ENCODE assay signal across 18 cellular contexts in the genomic region with DNA sequence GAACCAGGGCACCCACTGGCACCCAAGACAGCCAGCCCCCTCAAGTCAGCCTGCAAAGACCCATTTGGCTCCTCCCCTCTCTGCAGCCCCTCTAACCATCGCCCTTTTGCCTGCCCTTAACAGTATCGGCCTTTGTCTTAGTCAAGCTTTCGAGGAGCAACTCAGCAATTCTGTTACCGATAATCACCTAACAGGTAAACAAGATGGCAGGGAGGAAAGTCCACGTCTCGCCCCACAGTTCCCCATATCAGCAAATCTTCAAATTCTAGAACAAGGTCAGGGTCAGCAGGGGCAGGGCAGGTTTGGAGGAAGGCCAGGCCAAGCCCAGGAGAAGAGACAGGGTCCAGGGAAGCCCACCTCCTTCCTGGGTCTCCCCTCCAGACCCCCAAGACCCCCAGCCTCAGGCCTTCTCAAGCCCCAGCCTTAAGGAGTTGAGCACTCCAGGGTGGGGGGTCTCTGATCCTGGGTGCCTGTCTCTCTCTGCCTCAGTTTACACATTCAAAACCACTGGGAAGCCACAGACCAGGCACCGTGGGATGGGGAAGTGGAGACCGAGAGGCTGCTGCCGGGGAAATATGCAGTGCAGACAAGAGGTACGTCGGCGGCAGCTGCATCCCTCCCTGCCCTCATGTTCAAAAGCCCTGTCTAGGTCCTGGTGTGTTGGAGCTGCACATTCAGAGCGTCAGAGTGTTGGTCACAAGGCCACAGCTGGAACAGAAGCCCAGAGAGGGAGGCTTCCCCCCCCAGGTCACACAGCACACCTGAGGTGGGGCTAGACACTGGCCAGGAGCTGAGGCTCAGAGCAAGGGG. TPM values are rescaled to one million over a fixed set of nuclear protein-coding genes. Genes with fewer than 3 reads are reported as not detected.
DNase-seq lines count a peak whose midpoint lies in the region; ATAC-seq and TF ChIP-seq lines count a peak whose summit lies in the region.
"Had no signal": no experiment of that assay in that cellular context is flagged by ENCODE, and none has a peak within 500 bp of the region (broad histone marks: within the 10 kb centered on the region; RNA-seq: fewer than 3 reads in every experiment).

No MANE protein-coding gene starts in this region.

- no peak overlapping the region for H3K27ac Mint-ChIP-seq in CD14-positive monocyte
- peak overlapping the region; percentile 34 for H3K27ac Mint-ChIP-seq in type B pancreatic cell
- no peak overlapping the region for H3K27ac Mint-ChIP-seq in activated CD4-positive, alpha-beta T cell treated with anti-CD3 and anti-CD28 coated beads, Interleukin-2, amount 10 ng/mL, durations not matched to agents 24 days and 14 days
- H3K27ac Mint-ChIP-seq: GM23338, HFFc6 had no signal

- H3K4me3 ChIP-seq in Peyer's patch (no peak overlapping the region), right lobe of liver (no peak overlapping the region)
- H3K4me3 ChIP-seq: BLaER1 treated with 17β-estradiol and CSF1 and Interleukin-3, amounts not matched to agents 10 nM and 100 nM; GM23338 had no signal

- TF ChIP-seq POLR2A in Peyer's patch (IDR thresholded peaks at IDR 0.05) = no peak
- TF ChIP-seq POLR2A in right lobe of liver (IDR thresholded peaks at IDR 0.05) = no peak

- H3K9me3 ChIP-seq in Peyer's patch (no peaks in the 10 kb centered on the region), right lobe of liver (no peaks in the 10 kb centered on the region)
- H3K9me3 ChIP-seq: BLaER1 treated with 17β-estradiol and CSF1 and Interleukin-3, amounts not matched to agents 10 nM and 100 nM had no signal

- H3K4me1 Mint-ChIP-seq in CD14-positive monocyte (peaks cover 13% of the 10 kb centered on the region), type B pancreatic cell (ENCODE audit: unreplicated experiment) (peaks cover 4% of the 10 kb centered on the region)
- peaks cover 9% of the 10 kb centered on the region for H3K4me1 Mint-ChIP-seq in activated CD4-positive, alpha-beta T cell treated with anti-CD3 and anti-CD28 coated beads, Interleukin-2, amount 10 ng/mL, durations not matched to agents 24 days and 14 days

- WGBS in right lobe of liver (ENCODE audit: insufficient coverage, low coverage, low lambda C conversion rate, missing lambda C conversion rate) = 46% methylated on average over 4 of the region's 13 CpGs

- DNase-seq in CD14-positive monocyte (ENCODE audit: low spot score) (peak; percentile 41), Peyer's patch (peak in 2 of 3 donors; percentile 63), right lobe of liver (no peak), type B pancreatic cell (ENCODE audit: extremely low spot score, unreplicated experiment) (no peak), NCI-H2081 treated with DMSO at 0.1 percent for 48 hours (lab: John Stamatoyannopoulos, UW) (no peak)
- DNase-seq in activated CD4-positive, alpha-beta T cell treated with anti-CD3 and anti-CD28 coated beads, Interleukin-2, amount 10 ng/mL, durations not matched to agents 24 days and 14 days = no peak
- DNase-seq: 8988T; ACHN; CD4-positive, alpha-beta memory T cell; DMS153; DMS79 treated with DMSO at 0.1 percent for 48 hours; EL; HFFc6; KBM-7 had no signal

- H3K36me3 ChIP-seq in Peyer's patch (no peaks in the 10 kb centered on the region), right lobe of liver (no peaks in the 10 kb centered on the region)
- H3K36me3 ChIP-seq: BLaER1 treated with 17β-estradiol and CSF1 and Interleukin-3, amounts not matched to agents 10 nM and 100 nM had no signal

- ATAC-seq in right lobe of liver (no peak), HG03378 (IDR thresholded peaks at IDR 0.05; ENCODE audit: unreplicated experiment) (no peak)
- ATAC-seq: GM23338 had no signal

- H3K9me3 Mint-ChIP-seq in CD14-positive monocyte (no peaks in the 10 kb centered on the region), type B pancreatic cell (no peaks in the 10 kb centered on the region)
- H3K9me3 Mint-ChIP-seq in activated CD4-positive, alpha-beta T cell treated with anti-CD3 and anti-CD28 coated beads, Interleukin-2, amount 10 ng/mL, durations not matched to agents 24 days and 14 days = no peaks in the 10 kb centered on the region
- H3K9me3 Mint-ChIP-seq: CD4-positive, alpha-beta memory T cell had no signal

- H3K27me3 Mint-ChIP-seq in CD14-positive monocyte (ENCODE audit: low read depth in 3 of 3) (peaks cover 0 to 7% (median 5%) of the 10 kb centered on the region in 3 donors), type B pancreatic cell (no peaks in the 10 kb centered on the region)
- H3K27me3 Mint-ChIP-seq in activated CD4-positive, alpha-beta T cell treated with anti-CD3 and anti-CD28 coated beads, Interleukin-2, amount 10 ng/mL, durations not matched to agents 24 days and 14 days = peaks cover 3% of the 10 kb centered on the region

- H3K4me3 Mint-ChIP-seq in CD14-positive monocyte (no peak overlapping the region), type B pancreatic cell (no peak overlapping the region)
- H3K4me3 Mint-ChIP-seq in activated CD4-positive, alpha-beta T cell treated with anti-CD3 and anti-CD28 coated beads, Interleukin-2, amount 10 ng/mL, durations not matched to agents 24 days and 14 days = no peak overlapping the region
- H3K4me3 Mint-ChIP-seq: CD4-positive, alpha-beta memory T cell; GM23338; HFFc6 had no signal

- H3K36me3 Mint-ChIP-seq in CD14-positive monocyte (no peaks in the 10 kb centered on the region), type B pancreatic cell (no peaks in the 10 kb centered on the region)
- no peaks in the 10 kb centered on the region for H3K36me3 Mint-ChIP-seq in activated CD4-positive, alpha-beta T cell treated with anti-CD3 and anti-CD28 coated beads, Interleukin-2, amount 10 ng/mL, durations not matched to agents 24 days and 14 days (ENCODE audit: low read depth)
- H3K36me3 Mint-ChIP-seq: CD4-positive, alpha-beta memory T cell had no signal

- TF ChIP-seq CTCF in CD14-positive monocyte (IDR thresholded peaks at IDR 0.05) = no peak
- TF ChIP-seq CTCF in Peyer's patch (IDR thresholded peaks at IDR 0.05) = no peak
- TF ChIP-seq CTCF in right lobe of liver (IDR thresholded peaks at IDR 0.05) = no peak
- no peak for TF ChIP-seq CTCF in type B pancreatic cell (conservative IDR thresholded peaks at IDR 0.05)

- H3K27ac ChIP-seq in Peyer's patch = peak overlapping the region in 2 of 4 donors; percentile 47 to 52
- peak overlapping the region in 2 of 3 donors; percentile 78 to 82 for H3K27ac ChIP-seq in right lobe of liver
- H3K27ac ChIP-seq: BLaER1 treated with 17β-estradiol and CSF1 and Interleukin-3, amounts not matched to agents 10 nM and 100 nM; HL-60 had no signal

- H3K27me3 ChIP-seq in Peyer's patch (no peaks in the 10 kb centered on the region), right lobe of liver (no peaks in the 10 kb centered on the region)

- intact Hi-C loops in CD14-positive monocyte (cut with micrococcal nuclease) = no loop called here
- intact Hi-C loops in right lobe of liver (cut with DNase I) = no loop called here
- intact Hi-C loops in activated CD4-positive, alpha-beta T cell treated with anti-CD3 and anti-CD28 coated beads, Interleukin-2, amount 10 ng/mL, durations not matched to agents 24 days and 14 days (cut with micrococcal nuclease) = no loop called here

- H3K4me1 ChIP-seq in Peyer's patch = peaks cover 0 to 25% (median 6%) of the 10 kb centered on the region in 4 donors
- H3K4me1 ChIP-seq in right lobe of liver = peaks cover 0 to 66% (median 28%) of the 10 kb centered on the region in 4 donors

RNA-seq across cellular contexts. Expression of a gene that starts 3.9 kb away (rescaled TPM):
- 1 to 10 TPM; 1.8 to 4.0 TPM for polyA plus RNA-seq in CD14-positive monocyte
- total RNA-seq in Peyer's patch = 10 to 100 TPM; 17.3 to 99.7 (median 75.2) TPM
- total RNA-seq in right lobe of liver = 100 to 1,000 TPM in 1 of 6 experiments, 10 to 100 TPM in 5; 40.1 to 170 (median 53.9) TPM
- total RNA-seq in type B pancreatic cell (ENCODE audit: low replicate concordance) = 4.0 and 15.5 TPM in 2 replicates
- 0.72 and 1.3 TPM in 2 replicates for total RNA-seq in activated CD4-positive, alpha-beta T cell treated with anti-CD3 and anti-CD28 coated beads, Interleukin-2, amount 10 ng/mL, durations not matched to agents 24 days and 14 days

RNA-seq across cellular contexts. Expression of a gene that starts 18.9 kb away (rescaled TPM):
- polyA plus RNA-seq in CD14-positive monocyte = 1 to 10 TPM in 1 of 2 donors, under 1 TPM in 1; 0.33 to 1.4 TPM
- total RNA-seq in Peyer's patch (1 to 10 TPM in 1 of 4 donors, not detected in 3; 1.2 TPM), right lobe of liver (10 to 100 TPM in 3 of 6 experiments, 1 to 10 TPM in 2, under 1 TPM in 1; 0.56 to 26.8 (median 7.1) TPM), type B pancreatic cell (ENCODE audit: low replicate concordance) (1.5 and 6.5 TPM in 2 replicates)
- not detected in 2 replicates for total RNA-seq in activated CD4-positive, alpha-beta T cell treated with anti-CD3 and anti-CD28 coated beads, Interleukin-2, amount 10 ng/mL, durations not matched to agents 24 days and 14 days
- total RNA-seq: CD4-positive, alpha-beta memory T cell had no signal
- polyA plus RNA-seq: CD4-positive, alpha-beta memory T cell had no signal

RNA-seq across cellular contexts. Expression of a gene that starts 50.2 kb away (rescaled TPM):
- polyA plus RNA-seq in CD14-positive monocyte = 1 to 10 TPM; 1.2 to 1.3 TPM
- total RNA-seq in Peyer's patch (10 to 100 TPM; 13.5 to 31.4 (median 31.0) TPM), right lobe of liver (10 to 100 TPM in 5 of 6 experiments, 1 to 10 TPM in 1; 6.6 to 15.6 (median 11.3) TPM), type B pancreatic cell (ENCODE audit: low replicate concordance) (6.4 and 7.1 TPM in 2 replicates)
- 5.0 and 5.3 TPM in 2 replicates for total RNA-seq in activated CD4-positive, alpha-beta T cell treated with anti-CD3 and anti-CD28 coated beads, Interleukin-2, amount 10 ng/mL, durations not matched to agents 24 days and 14 days

Comparison
In these comparisons a context has a peak if more than half of its experiments do, and no peak if none do; other contexts are left out.
1. DNase-seq: peak in CD14-positive monocyte (single experiment) and Peyer's patch (2 of 3); none in right lobe of liver (0 of 3), type B pancreatic cell (single experiment), NCI-H2081 treated with DMSO at 0.1 percent for 48 hours (single experiment) and activated CD4-positive, alpha-beta T cell treated with anti-CD3 and anti-CD28 coated beads, Interleukin-2, amount 10 ng/mL, durations not matched to agents 24 days and 14 days (single experiment).